22 cellular contexts compared by ENCODE assay signal in genomic region chr2:230400454-230400853, GRCh38. TPM values are rescaled to one million over a fixed set of nuclear protein-coding genes. Genes with fewer than 3 reads are reported as not detected.
DNase-seq lines count a peak whose midpoint lies in the region; ATAC-seq, FAIRE-seq and TF ChIP-seq lines count a peak whose summit lies in the region.
"Had no signal": no experiment of that assay in that cellular context is flagged by ENCODE, and none has a peak within 500 bp of the region (broad histone marks: within the 10 kb centered on the region; RNA-seq: fewer than 3 reads in every experiment).

No MANE protein-coding gene starts in this region.

- H3K27ac Mint-ChIP-seq in activated naive CD4-positive, alpha-beta T cell treated with anti-CD3 and anti-CD28 coated beads, Interleukin-2, amount 10 ng/mL, durations not matched to agents 7 days and 5 days: peak overlapping the region; percentile 42
- H3K27ac Mint-ChIP-seq in activated naive CD4-positive, alpha-beta T cell treated with anti-CD3 and anti-CD28 coated beads for 36 hours: no peak overlapping the region
- peak overlapping the region; percentile 37 for H3K27ac Mint-ChIP-seq in activated B cell treated with CpG ODN at 0.5 μM for 24 hours
- H3K27ac Mint-ChIP-seq: CD4-positive, alpha-beta T cell; GM23338 had no signal

- dilution Hi-C loops in endothelial cell of umbilical vein (cut with MboI; ENCODE audit: extremely low pct_ligation_motif_present, low sequenced_read_pairs): no loop called here

- no peak for DNase-seq in activated naive CD4-positive, alpha-beta T cell treated with anti-CD3 and anti-CD28 coated beads, Interleukin-2, amount 10 ng/mL, durations not matched to agents 7 days and 5 days
- no peak for DNase-seq in activated naive CD4-positive, alpha-beta T cell treated with anti-CD3 and anti-CD28 coated beads for 36 hours
- DNase-seq in activated B cell treated with CpG ODN at 0.5 μM for 24 hours (no peak), endothelial cell of umbilical vein (ENCODE audit: low read depth, low spot score) (peak; percentile 30), caudate nucleus (lab: John Stamatoyannopoulos, UW) (no peak), NCI-H1092 treated with DMSO at 0.1 percent for 48 hours (lab: John Stamatoyannopoulos, UW) (no peak)
- DNase-seq: 8988T; ACHN; CD4-positive, alpha-beta T cell; H9; Kasumi-1; NCI-H1105; NCI-H146; NCI-H1930; NCI-H2107; NCI-H524 treated with DMSO at 0.1 percent for 48 hours; NCI-H774 had no signal

- no peaks in the 10 kb centered on the region for H4K20me1 ChIP-seq in endothelial cell of umbilical vein (replicated peaks; ENCODE audit: control insufficient read depth, extremely low read depth, insufficient read depth, low read length)

- no peak overlapping the region for H3K4me2 ChIP-seq in endothelial cell of umbilical vein (ENCODE audit: insufficient read depth, low read length)
- H3K4me2 ChIP-seq: GM23338 had no signal

- no TSS peak for BruUV-seq in endothelial cell of umbilical vein (replicated peaks; lab: Mats Ljungman, UMichigan)

- peaks cover 8% of the 10 kb centered on the region for H3K4me1 ChIP-seq in endothelial cell of umbilical vein (ENCODE audit: control insufficient read depth, extremely low read depth, insufficient read depth, low read length)

- H2AFZ ChIP-seq in endothelial cell of umbilical vein (ENCODE audit: low read depth, low read length): no peak overlapping the region
- H2AFZ ChIP-seq: GM23338 had no signal

- H3K36me3 ChIP-seq in endothelial cell of umbilical vein (ENCODE audit: control insufficient read depth in 2 of 2, extremely low read depth in 1 of 2, insufficient read depth in 2 of 2, low read length in 2 of 2): no peaks in the 10 kb centered on the region

- H3K27ac ChIP-seq in endothelial cell of umbilical vein (ENCODE audit: insufficient read depth, low read depth, low read length) (no peak overlapping the region), caudate nucleus (ENCODE audit: low read depth, low read length) (no peak overlapping the region)

- POLR2A ChIA-PET in activated B cell treated with CpG ODN at 0.5 μM for 24 hours (lab: Charles Lee): no interaction called here
- POLR2A ChIA-PET in endothelial cell of umbilical vein (lab: Charles Lee): no interaction called here

- no peak for ATAC-seq in activated B cell treated with CpG ODN at 0.5 μM for 24 hours (ENCODE audit: low read depth)
- no peak for ATAC-seq in GM19452 (IDR thresholded peaks at IDR 0.05; ENCODE audit: unreplicated experiment)
- ATAC-seq: GM23338, HepG2, K562 had no signal

- H3K4me1 Mint-ChIP-seq in activated naive CD4-positive, alpha-beta T cell treated with anti-CD3 and anti-CD28 coated beads, Interleukin-2, amount 10 ng/mL, durations not matched to agents 7 days and 5 days: no peaks in the 10 kb centered on the region
- H3K4me1 Mint-ChIP-seq in activated naive CD4-positive, alpha-beta T cell treated with anti-CD3 and anti-CD28 coated beads for 36 hours (ENCODE audit: low read depth): no peaks in the 10 kb centered on the region
- no peaks in the 10 kb centered on the region for H3K4me1 Mint-ChIP-seq in activated B cell treated with CpG ODN at 0.5 μM for 24 hours

- TF ChIP-seq CTCF in activated B cell treated with CpG ODN at 0.5 μM for 24 hours (IDR thresholded peaks at IDR 0.05): no peak
- TF ChIP-seq CTCF in endothelial cell of umbilical vein (IDR thresholded peaks at IDR 0.05; ENCODE audit: extremely low read depth in 1 of 2, insufficient read depth in 1 of 2, low read depth in 1 of 2, low read length in 2 of 2): no peak

- H3K27me3 Mint-ChIP-seq in activated naive CD4-positive, alpha-beta T cell treated with anti-CD3 and anti-CD28 coated beads, Interleukin-2, amount 10 ng/mL, durations not matched to agents 7 days and 5 days: no peaks in the 10 kb centered on the region
- no peaks in the 10 kb centered on the region for H3K27me3 Mint-ChIP-seq in activated naive CD4-positive, alpha-beta T cell treated with anti-CD3 and anti-CD28 coated beads for 36 hours (ENCODE audit: low read depth)
- H3K27me3 Mint-ChIP-seq in activated B cell treated with CpG ODN at 0.5 μM for 24 hours: no peaks in the 10 kb centered on the region
- H3K27me3 Mint-ChIP-seq: CD4-positive, alpha-beta T cell had no signal

- no peak for TF ChIP-seq POLR2A in endothelial cell of umbilical vein (IDR thresholded peaks at IDR 0.05; ENCODE audit: low read depth, low read length)

- H3K9me3 ChIP-seq in endothelial cell of umbilical vein (replicated peaks; ENCODE audit: control insufficient read depth, insufficient read depth, low read length): no peaks in the 10 kb centered on the region

- no peak overlapping the region for H3K4me3 Mint-ChIP-seq in activated naive CD4-positive, alpha-beta T cell treated with anti-CD3 and anti-CD28 coated beads, Interleukin-2, amount 10 ng/mL, durations not matched to agents 7 days and 5 days
- H3K4me3 Mint-ChIP-seq in activated naive CD4-positive, alpha-beta T cell treated with anti-CD3 and anti-CD28 coated beads for 36 hours: no peak overlapping the region
- H3K4me3 Mint-ChIP-seq in activated B cell treated with CpG ODN at 0.5 μM for 24 hours: no peak overlapping the region
- H3K4me3 Mint-ChIP-seq: CD4-positive, alpha-beta T cell; GM23338; H9 had no signal

- H3K9me3 Mint-ChIP-seq in activated naive CD4-positive, alpha-beta T cell treated with anti-CD3 and anti-CD28 coated beads, Interleukin-2, amount 10 ng/mL, durations not matched to agents 7 days and 5 days: peaks cover 7% of the 10 kb centered on the region
- no peaks in the 10 kb centered on the region for H3K9me3 Mint-ChIP-seq in activated naive CD4-positive, alpha-beta T cell treated with anti-CD3 and anti-CD28 coated beads for 36 hours
- H3K9me3 Mint-ChIP-seq in activated B cell treated with CpG ODN at 0.5 μM for 24 hours: no peaks in the 10 kb centered on the region

- peak; percentile 61 for FAIRE-seq in endothelial cell of umbilical vein (lab: Jason Lieb, UNC)
- FAIRE-seq: D721Med, HepG2 had no signal

- CTCF ChIA-PET in activated naive CD4-positive, alpha-beta T cell treated with anti-CD3 and anti-CD28 coated beads, Interleukin-2, amount 10 ng/mL, durations not matched to agents 7 days and 5 days (lab: Charles Lee): no interaction called here
- CTCF ChIA-PET in activated naive CD4-positive, alpha-beta T cell treated with anti-CD3 and anti-CD28 coated beads for 36 hours (lab: Charles Lee): no interaction called here
- CTCF ChIA-PET in activated B cell treated with CpG ODN at 0.5 μM for 24 hours (lab: Charles Lee) (no interaction called here), endothelial cell of umbilical vein (lab: Charles Lee) (no interaction called here)

- intact Hi-C loops in activated naive CD4-positive, alpha-beta T cell treated with anti-CD3 and anti-CD28 coated beads for 36 hours (cut with micrococcal nuclease): no loop called here
- intact Hi-C loops in activated B cell treated with CpG ODN at 0.5 μM for 24 hours (cut with micrococcal nuclease) (no loop called here), endothelial cell of umbilical vein (cut with micrococcal nuclease) (no loop called here)

- peaks cover 86% of the 10 kb centered on the region for H3K36me3 Mint-ChIP-seq in activated naive CD4-positive, alpha-beta T cell treated with anti-CD3 and anti-CD28 coated beads, Interleukin-2, amount 10 ng/mL, durations not matched to agents 7 days and 5 days
- peaks cover 48% of the 10 kb centered on the region for H3K36me3 Mint-ChIP-seq in activated naive CD4-positive, alpha-beta T cell treated with anti-CD3 and anti-CD28 coated beads for 36 hours (ENCODE audit: low read depth)
- H3K36me3 Mint-ChIP-seq in activated B cell treated with CpG ODN at 0.5 μM for 24 hours (ENCODE audit: low read depth): peaks cover 90% of the 10 kb centered on the region

- H3K9ac ChIP-seq in endothelial cell of umbilical vein (replicated peaks; ENCODE audit: extremely low read depth, insufficient read depth, low read length): no peak overlapping the region

- H3K4me3 ChIP-seq in endothelial cell of umbilical vein (replicated peaks in 1 of 3; ENCODE audit: insufficient read depth in 1 of 3, low read depth in 1 of 3, low read length in 3 of 3): no peak overlapping the region
- H3K4me3 ChIP-seq: GM23338, K562 had no signal

- no peaks in the 10 kb centered on the region for H3K79me2 ChIP-seq in endothelial cell of umbilical vein (ENCODE audit: control insufficient read depth, insufficient read depth, low read length)

- H3K27me3 ChIP-seq in endothelial cell of umbilical vein (ENCODE audit: control insufficient read depth in 2 of 2, insufficient read depth in 2 of 2, low read length in 2 of 2): no peaks in the 10 kb centered on the region

- no peaks in the 10 kb centered on the region for H3K9me1 ChIP-seq in endothelial cell of umbilical vein (replicated peaks; ENCODE audit: control insufficient read depth, extremely low read depth, insufficient read depth, low read length)

TF ChIP-seq in endothelial cell of umbilical vein, 7 proteins besides CTCF, POLR2A, EP300 and RAD21:
- no peak for TF ChIP-seq POLR2AphosphoS5 (IDR thresholded peaks at IDR 0.05; ENCODE audit: insufficient read depth, low read depth, low read length)
- no peak for TF ChIP-seq GATA2 (IDR thresholded peaks at IDR 0.05; ENCODE audit: insufficient read depth, insufficient read length, low read depth, low read length)
- no peak for TF ChIP-seq FOS (IDR thresholded peaks at IDR 0.05; ENCODE audit: borderline replicate concordance, insufficient read depth, low read length)
- TF ChIP-seq JUN (IDR thresholded peaks at IDR 0.05; ENCODE audit: borderline replicate concordance, insufficient read depth, insufficient read length, low read depth): no peak
- TF ChIP-seq MYC (IDR thresholded peaks at IDR 0.05; ENCODE audit: low read depth, low read length): no peak
- no peak for TF ChIP-seq MAX (IDR thresholded peaks at IDR 0.05; ENCODE audit: insufficient read depth, insufficient read length)
- TF ChIP-seq EZH2 (IDR thresholded peaks at IDR 0.05; ENCODE audit: borderline replicate concordance, low read depth, low read length, severe bottlenecking): no peak

RNA-seq across cellular contexts. Expression of gene SP100, which starts 15.5 kb away (rescaled TPM):
- 100 to 1,000 TPM; 145 to 151 TPM for total RNA-seq in activated naive CD4-positive, alpha-beta T cell treated with anti-CD3 and anti-CD28 coated beads for 36 hours
- total RNA-seq in activated B cell treated with CpG ODN at 0.5 μM for 24 hours (369 and 433 TPM in 2 replicates), endothelial cell of umbilical vein (90.6 and 108 TPM in 2 replicates)
- 24.2 and 33.7 TPM in 2 replicates for polyA plus RNA-seq in endothelial cell of umbilical vein
- 61.2 and 63.7 TPM in 2 replicates for polyA plus RNA-seq in endothelial cell of umbilical vein (2011; cell fraction: cytosol; rRNA removed)
- polyA plus RNA-seq in endothelial cell of umbilical vein (2011; cell fraction: nucleus; rRNA removed): 109 and 143 TPM in 2 replicates
- polyA plus RNA-seq in endothelial cell of umbilical vein (2012): 125 and 163 TPM in 2 replicates
- polyA minus RNA-seq in endothelial cell of umbilical vein: 61.4 and 63.8 TPM in 2 replicates
- polyA minus RNA-seq in endothelial cell of umbilical vein (2011; cell fraction: cytosol; rRNA and poly(A)+ RNA removed): 13.2 TPM
- polyA minus RNA-seq in endothelial cell of umbilical vein (2011; cell fraction: nucleus; rRNA and poly(A)+ RNA removed): 156 and 181 TPM in 2 replicates
